ENCODE assay signal across 5 cellular contexts in genomic region chr16:80375513-80375912, GRCh38.
"Had no signal": no experiment of that assay in that cellular context is flagged by ENCODE, and none has a peak within 500 bp of the region (broad histone marks: within the 10 kb centered on the region; RNA-seq: fewer than 3 reads in every experiment).

No MANE protein-coding gene starts in this region.

- H3K27ac ChIP-seq: HL-60, KMS-11 had no signal

- H3K4me2 ChIP-seq: KMS-11 had no signal

- H3K9ac ChIP-seq: KMS-11 had no signal

- DNase-seq: IMR-90, KBM-7, KG1 had no signal
